Comparison of ENCODE assay signal across 25 cellular contexts in the genomic region with DNA sequence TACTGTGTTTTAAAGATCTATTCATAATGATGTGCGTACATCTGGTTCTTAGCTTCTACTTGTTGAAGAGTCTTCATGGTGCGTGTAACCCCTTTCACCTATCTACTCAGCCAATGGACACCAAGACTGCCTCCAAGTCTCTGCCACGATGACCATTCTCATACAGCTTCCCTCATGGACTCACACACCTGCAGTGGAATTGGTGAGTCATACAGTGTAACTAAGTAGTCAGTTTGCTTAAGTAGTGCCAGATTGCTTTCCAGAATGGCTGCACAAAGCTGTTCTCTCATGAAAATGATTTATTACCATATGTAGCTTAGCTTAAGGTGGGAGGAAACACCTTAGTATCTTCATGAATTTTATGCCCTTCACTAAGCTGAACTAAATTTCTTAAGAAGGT.
DNase-seq lines count a peak whose midpoint lies in the region; ATAC-seq and TF ChIP-seq lines count a peak whose summit lies in the region.
"Had no signal": no experiment of that assay in that cellular context is flagged by ENCODE, and none has a peak within 500 bp of the region (broad histone marks: within the 10 kb centered on the region; RNA-seq: fewer than 3 reads in every experiment).

No MANE protein-coding gene starts in this region.

- no TSS peak for BruUV-seq in mammary epithelial cell (replicated peaks; lab: Mats Ljungman, UMichigan)

- H3K79me2 ChIP-seq in mammary epithelial cell (ENCODE audit: insufficient read depth, low read length): no peaks in the 10 kb centered on the region
- no peaks in the 10 kb centered on the region for H3K79me2 ChIP-seq in osteoblast (ENCODE audit: insufficient read depth, low read length)

- dilution Hi-C loops in mammary epithelial cell (cut with HindIII; ENCODE audit: low sequenced_read_pairs): no loop called here

- H3K27ac Mint-ChIP-seq in memory B cell: peak overlapping the region; percentile 16
- H3K27ac Mint-ChIP-seq: activated B cell treated with CpG ODN at 0.5 μM for 24 hours; H9; IgD-negative memory B cell; nephron progenitor cell; progenitor cell of endocrine pancreas; T-helper 2 cell treated with Interferon-gamma antibody and Interleukin-4, amounts not matched to agents 5 μg/mL and 100 μg/mL, for 36 hours had no signal

- no peak for TF ChIP-seq CTCF in mammary epithelial cell (conservative IDR thresholded peaks at IDR 0.05 in 1 of 2, IDR thresholded peaks at IDR 0.05 in 1 of 2; ENCODE audit: extremely low read depth in 1 of 2, insufficient read depth in 1 of 2, low read depth in 1 of 2, low read length in 2 of 2)
- no peak for TF ChIP-seq CTCF in osteoblast (IDR thresholded peaks at IDR 0.05; ENCODE audit: extremely low read depth, low read depth, low read length)

- no peak overlapping the region for H3K4me2 ChIP-seq in mammary epithelial cell (ENCODE audit: insufficient read depth, low read depth, low read length)
- H3K4me2 ChIP-seq in osteoblast (ENCODE audit: insufficient read depth, low read length): no peak overlapping the region
- H3K4me2 ChIP-seq: BLaER1 treated with 17β-estradiol and CSF1 and Interleukin-3, amounts not matched to agents 10 nM and 100 nM had no signal

- no peaks in the 10 kb centered on the region for H3K36me3 ChIP-seq in mammary epithelial cell (ENCODE audit: insufficient read depth, low read length)
- no peaks in the 10 kb centered on the region for H3K36me3 ChIP-seq in osteoblast (ENCODE audit: insufficient read depth, low read length)
- H3K36me3 ChIP-seq: adrenal gland, heart right ventricle had no signal

- no peak overlapping the region for H3K4me3 Mint-ChIP-seq in memory B cell
- H3K4me3 Mint-ChIP-seq: activated B cell treated with CpG ODN at 0.5 μM for 24 hours; H9; IgD-negative memory B cell; nephron progenitor cell; T-helper 2 cell treated with Interferon-gamma antibody and Interleukin-4, amounts not matched to agents 5 μg/mL and 100 μg/mL, for 36 hours had no signal

- H3K27me3 ChIP-seq in mammary epithelial cell (ENCODE audit: insufficient read depth, low read length): peaks cover 1% of the 10 kb centered on the region
- no peaks in the 10 kb centered on the region for H3K27me3 ChIP-seq in osteoblast (ENCODE audit: insufficient read depth, low read length)
- H3K27me3 ChIP-seq: adrenal gland; BLaER1 treated with 17β-estradiol and CSF1 and Interleukin-3, amounts not matched to agents 10 nM and 100 nM; heart right ventricle had no signal

- peak; percentile 25 for DNase-seq in NCI-H1436 treated with DMSO at 0.1 percent for 48 hours (lab: John Stamatoyannopoulos, UW)
- no peak for DNase-seq in NCI-H1436 (lab: John Stamatoyannopoulos, UW)
- DNase-seq in HT1080 (ENCODE audit: low read depth): peak; percentile 28
- DNase-seq in mammary epithelial cell: peak; percentile 43
- no peak for DNase-seq in memory B cell (ENCODE audit: low spot score in 2 of 2)
- no peak for DNase-seq in NCI-H510A (lab: John Stamatoyannopoulos, UW)
- no peak for DNase-seq in osteoblast (ENCODE audit: insufficient read length, low spot score, missing footprints)
- no peak for DNase-seq in superior temporal gyrus (ENCODE audit: extremely low spot score)
- DNase-seq: activated B cell treated with CpG ODN at 0.5 μM for 24 hours; activated CD8-positive, alpha-beta memory T cell treated with anti-CD3 and anti-CD28 coated beads for 24 hours; adrenal gland; caudate nucleus; H9; heart right ventricle; mesendoderm; NCI-H2029 treated with DMSO at 0.1 percent for 48 hours; NCI-H524 treated with DMSO at 0.1 percent for 48 hours; nephron progenitor cell; OCI-M1; stimulated activated CD4-positive, alpha-beta T cell treated with anti-CD3 and anti-CD28 coated beads, Interleukin-4, amount 100 ng/mL, for 4 hours had no signal

- H3K4me3 ChIP-seq in mammary epithelial cell (replicated peaks in 1 of 3; ENCODE audit: insufficient read depth in 1 of 3, low read depth in 2 of 3, low read length in 3 of 3): no peak overlapping the region
- H3K4me3 ChIP-seq in osteoblast (ENCODE audit: insufficient read depth, low read length): no peak overlapping the region
- H3K4me3 ChIP-seq: adrenal gland; BLaER1 treated with 17β-estradiol and CSF1 and Interleukin-3, amounts not matched to agents 10 nM and 100 nM; heart right ventricle; skin epidermis had no signal

- H3K4me1 Mint-ChIP-seq in memory B cell: peaks cover 24% of the 10 kb centered on the region
- H3K4me1 Mint-ChIP-seq: H9 had no signal

- H4K20me1 ChIP-seq in mammary epithelial cell (ENCODE audit: insufficient read depth, low read length): no peaks in the 10 kb centered on the region
- no peaks in the 10 kb centered on the region for H4K20me1 ChIP-seq in osteoblast (ENCODE audit: insufficient read depth, low read length)
- H4K20me1 ChIP-seq: BLaER1 treated with 17β-estradiol and CSF1 and Interleukin-3, amounts not matched to agents 10 nM and 100 nM had no signal

- no peaks in the 10 kb centered on the region for H3K27me3 Mint-ChIP-seq in memory B cell
- H3K27me3 Mint-ChIP-seq: activated B cell treated with CpG ODN at 0.5 μM for 24 hours, IgD-negative memory B cell, progenitor cell of endocrine pancreas had no signal

- H3K36me3 Mint-ChIP-seq in memory B cell: no peaks in the 10 kb centered on the region
- H3K36me3 Mint-ChIP-seq: IgD-negative memory B cell had no signal

- no peaks in the 10 kb centered on the region for H3K9me3 ChIP-seq in mammary epithelial cell (replicated peaks; ENCODE audit: insufficient read depth, low read length)
- no peaks in the 10 kb centered on the region for H3K9me3 ChIP-seq in osteoblast (ENCODE audit: low read depth, low read length)
- H3K9me3 ChIP-seq: adrenal gland had no signal

- no peaks in the 10 kb centered on the region for H3K9me3 Mint-ChIP-seq in memory B cell
- H3K9me3 Mint-ChIP-seq: activated B cell treated with CpG ODN at 0.5 μM for 24 hours, IgD-negative memory B cell had no signal

- intact Hi-C loops in mammary epithelial cell (cut with micrococcal nuclease): no loop called here

- ATAC-seq in memory B cell (ENCODE audit: low read depth): no peak
- ATAC-seq: heart right ventricle had no signal

- H3K4me1 ChIP-seq in mammary epithelial cell (ENCODE audit: insufficient read depth, low read length): no peaks in the 10 kb centered on the region
- H3K4me1 ChIP-seq in osteoblast (ENCODE audit: insufficient read depth, low read length): no peaks in the 10 kb centered on the region
- H3K4me1 ChIP-seq: adrenal gland, heart right ventricle had no signal

- no peak overlapping the region for H3K9ac ChIP-seq in mammary epithelial cell (ENCODE audit: insufficient read depth, low read length)
- H3K9ac ChIP-seq: BLaER1 treated with 17β-estradiol and CSF1 and Interleukin-3, amounts not matched to agents 10 nM and 100 nM had no signal

- H2AFZ ChIP-seq in mammary epithelial cell (ENCODE audit: low read depth, low read length) (no peak overlapping the region), osteoblast (ENCODE audit: low read length) (no peak overlapping the region)

- WGBS in mammary epithelial cell (ENCODE audit: low coverage, missing lambda C conversion rate): 91% methylated on average over 3 of the region's 3 CpGs

- CTCF ChIA-PET in mammary epithelial cell (lab: Charles Lee; ENCODE audit: low non-redundant PET): no interaction called here

- in situ Hi-C loops in mammary epithelial cell (cut with MboI; ENCODE audit: low sequenced_read_pairs in 2 of 2): no loop called here

- H3K27ac ChIP-seq in mammary epithelial cell (ENCODE audit: insufficient read depth, low read depth, low read length) (no peak overlapping the region), osteoblast (ENCODE audit: low read depth, low read length) (no peak overlapping the region)
- H3K27ac ChIP-seq: adrenal gland; BLaER1 treated with 17β-estradiol and CSF1 and Interleukin-3, amounts not matched to agents 10 nM and 100 nM; heart right ventricle; skin epidermis had no signal

Comparison
In these comparisons a context has a peak if more than half of its experiments do, and no peak if none do; other contexts are left out.
1. DNase-seq: peak in NCI-H1436 treated with DMSO at 0.1 percent for 48 hours (single experiment), HT1080 (single experiment) and mammary epithelial cell (single experiment); none in NCI-H1436 (single experiment), memory B cell (0 of 2), NCI-H510A (single experiment), osteoblast (single experiment) and superior temporal gyrus (single experiment).